In genomic region chr15:74627766-74628165, GRCh38 we compare ENCODE assay signal across 14 cellular contexts. TPM values are rescaled to one million over a fixed set of nuclear protein-coding genes. Genes with fewer than 3 reads are reported as not detected.
A peak's percentile ranks its signal among the peaks of the same experiment; 100 is the strongest.
DNase-seq lines count a peak whose midpoint lies in the region; ATAC-seq and TF ChIP-seq lines count a peak whose summit lies in the region.
"Had no signal": no experiment of that assay in that cellular context is flagged by ENCODE, and none has a peak within 500 bp of the region (broad histone marks: within the 10 kb centered on the region; RNA-seq: fewer than 3 reads in every experiment).

No MANE protein-coding gene starts in this region.

- no peak overlapping the region for H3K4me3 Mint-ChIP-seq in activated CD4-positive, alpha-beta T cell treated with anti-CD3 and anti-CD28 coated beads, Interleukin-2, amount 10 ng/mL, durations not matched to agents 7 days and 5 days
- no peak overlapping the region for H3K4me3 Mint-ChIP-seq in activated T-helper 17 cell treated with anti-CD3 and anti-CD28 coated beads, Interleukin-2, amount 50 U/mL, for 72 hours
- no peak overlapping the region for H3K4me3 Mint-ChIP-seq in nephron progenitor cell
- H3K4me3 Mint-ChIP-seq: endodermal cell had no signal

- H3K27ac Mint-ChIP-seq in activated CD4-positive, alpha-beta T cell treated with anti-CD3 and anti-CD28 coated beads, Interleukin-2, amount 10 ng/mL, durations not matched to agents 7 days and 5 days: peak overlapping the region; percentile 82
- peak overlapping the region; percentile 39 for H3K27ac Mint-ChIP-seq in activated T-helper 17 cell treated with anti-CD3 and anti-CD28 coated beads, Interleukin-2, amount 50 U/mL, for 72 hours
- H3K27ac Mint-ChIP-seq in nephron progenitor cell: peak overlapping the region; percentile 17
- H3K27ac Mint-ChIP-seq: endodermal cell had no signal

- no peak for DNase-seq in activated CD4-positive, alpha-beta T cell treated with anti-CD3 and anti-CD28 coated beads, Interleukin-2, amount 10 ng/mL, durations not matched to agents 7 days and 5 days
- DNase-seq in activated CD4-positive, alpha-beta T cell treated with anti-CD3 and anti-CD28 coated beads for 48 hours: no peak
- DNase-seq in nephron progenitor cell: no peak
- DNase-seq in NCI-H2081 (lab: John Stamatoyannopoulos, UW): no peak
- DNase-seq in activated gamma-delta T cell (lab: John Stamatoyannopoulos, UW): no peak
- DNase-seq: central memory CD4-positive, alpha-beta T cell; DMS79 treated with DMSO at 0.1 percent for 48 hours; left cardiac atrium; NCI-H2171 treated with DMSO at 0.1 percent for 48 hours; trophoblast cell had no signal

- CTCF ChIA-PET in activated CD4-positive, alpha-beta T cell treated with anti-CD3 and anti-CD28 coated beads, Interleukin-2, amount 10 ng/mL, durations not matched to agents 7 days and 5 days (lab: Charles Lee): interaction anchor here (0.7 to 14.4 kb wide), 2 partner anchors 11 to 245 kb away, joined by 3 to 144 read pairs; partner anchors contain the start of gene CLK3

- H3K27me3 Mint-ChIP-seq in activated CD4-positive, alpha-beta T cell treated with anti-CD3 and anti-CD28 coated beads, Interleukin-2, amount 10 ng/mL, durations not matched to agents 7 days and 5 days: no peaks in the 10 kb centered on the region
- no peaks in the 10 kb centered on the region for H3K27me3 Mint-ChIP-seq in activated T-helper 17 cell treated with anti-CD3 and anti-CD28 coated beads, Interleukin-2, amount 50 U/mL, for 72 hours
- H3K27me3 Mint-ChIP-seq in nephron progenitor cell (ENCODE audit: low read depth, poor library complexity): no peaks in the 10 kb centered on the region

- TF ChIP-seq POLR2A in GM18505 (IDR thresholded peaks at IDR 0.05; ENCODE audit: borderline replicate concordance, extremely low read depth, insufficient read depth, insufficient read length): peak; percentile 8

- H3K4me1 Mint-ChIP-seq in activated CD4-positive, alpha-beta T cell treated with anti-CD3 and anti-CD28 coated beads, Interleukin-2, amount 10 ng/mL, durations not matched to agents 7 days and 5 days: peaks cover 35% of the 10 kb centered on the region
- H3K4me1 Mint-ChIP-seq in activated T-helper 17 cell treated with anti-CD3 and anti-CD28 coated beads, Interleukin-2, amount 50 U/mL, for 72 hours: no peaks in the 10 kb centered on the region
- no peaks in the 10 kb centered on the region for H3K4me1 Mint-ChIP-seq in nephron progenitor cell
- H3K4me1 Mint-ChIP-seq: endodermal cell had no signal

- no peak for TF ChIP-seq CTCF in nephron progenitor cell (IDR thresholded peaks at IDR 0.05)

- peaks cover 61% of the 10 kb centered on the region for H3K36me3 Mint-ChIP-seq in activated CD4-positive, alpha-beta T cell treated with anti-CD3 and anti-CD28 coated beads, Interleukin-2, amount 10 ng/mL, durations not matched to agents 7 days and 5 days (ENCODE audit: low read depth)
- H3K36me3 Mint-ChIP-seq in activated T-helper 17 cell treated with anti-CD3 and anti-CD28 coated beads, Interleukin-2, amount 50 U/mL, for 72 hours (ENCODE audit: low read depth): peaks cover 89% of the 10 kb centered on the region
- peaks cover 41% of the 10 kb centered on the region for H3K36me3 Mint-ChIP-seq in nephron progenitor cell (ENCODE audit: low read depth)

- H3K9me3 Mint-ChIP-seq in activated CD4-positive, alpha-beta T cell treated with anti-CD3 and anti-CD28 coated beads, Interleukin-2, amount 10 ng/mL, durations not matched to agents 7 days and 5 days: no peaks in the 10 kb centered on the region
- no peaks in the 10 kb centered on the region for H3K9me3 Mint-ChIP-seq in activated T-helper 17 cell treated with anti-CD3 and anti-CD28 coated beads, Interleukin-2, amount 50 U/mL, for 72 hours
- H3K9me3 Mint-ChIP-seq in nephron progenitor cell: no peaks in the 10 kb centered on the region
- H3K9me3 Mint-ChIP-seq: endodermal cell had no signal

- POLR2A ChIA-PET in activated CD4-positive, alpha-beta T cell treated with anti-CD3 and anti-CD28 coated beads, Interleukin-2, amount 10 ng/mL, durations not matched to agents 7 days and 5 days (lab: Charles Lee): no interaction called here

- ATAC-seq in GM18505 (IDR thresholded peaks at IDR 0.05; ENCODE audit: unreplicated experiment) (no peak), GM21381 (IDR thresholded peaks at IDR 0.05; ENCODE audit: unreplicated experiment) (no peak)
- ATAC-seq in activated T-helper 17 cell treated with anti-CD3 and anti-CD28 coated beads, Interleukin-2, amount 50 U/mL, for 72 hours (replicated peaks): no peak
- ATAC-seq: left cardiac atrium had no signal

RNA-seq across cellular contexts. Expression of gene CLK3, which starts 12.1 kb away (rescaled TPM):
- total RNA-seq in activated CD4-positive, alpha-beta T cell treated with anti-CD3 and anti-CD28 coated beads, Interleukin-2, amount 10 ng/mL, durations not matched to agents 7 days and 5 days: 100 to 1,000 TPM; 126 to 134 TPM
- total RNA-seq in activated T-helper 17 cell treated with anti-CD3 and anti-CD28 coated beads, Interleukin-2, amount 50 U/mL, for 72 hours: 100 to 1,000 TPM; 117 to 179 TPM

Comparison
In these comparisons a context has a peak if more than half of its experiments do, and no peak if none do; other contexts are left out.
1. H3K27ac Mint-ChIP-seq: peak in every context shown above with its lines; median percentile 82 in activated CD4-positive, alpha-beta T cell treated with anti-CD3 and anti-CD28 coated beads, Interleukin-2, amount 10 ng/mL, durations not matched to agents 7 days and 5 days; 39 in activated T-helper 17 cell treated with anti-CD3 and anti-CD28 coated beads, Interleukin-2, amount 50 U/mL, for 72 hours; 17 in nephron progenitor cell.